13 cellular contexts compared by ENCODE assay signal in the genomic region with DNA sequence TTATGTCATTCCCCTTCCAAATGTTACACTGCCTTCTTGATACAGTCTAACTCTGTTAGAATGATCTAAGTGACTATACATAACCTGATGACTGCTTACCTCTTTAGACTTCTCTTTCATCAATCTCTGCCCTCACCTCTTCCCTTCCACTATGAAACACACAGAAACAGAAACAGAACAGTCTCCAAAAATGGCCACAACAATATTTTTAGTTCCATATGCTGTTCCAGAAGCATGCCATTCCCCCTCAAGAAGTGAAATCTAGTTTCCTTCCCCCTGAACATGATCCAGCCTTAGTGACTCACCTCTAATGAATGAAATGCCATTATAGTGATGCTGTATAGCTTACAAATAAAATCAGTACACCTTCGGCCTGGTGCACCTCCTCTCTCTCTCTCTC.
DNase-seq lines count a peak whose midpoint lies in the region; ATAC-seq, FAIRE-seq and TF ChIP-seq lines count a peak whose summit lies in the region.
"Had no signal": no experiment of that assay in that cellular context is flagged by ENCODE, and none has a peak within 500 bp of the region (broad histone marks: within the 10 kb centered on the region; RNA-seq: fewer than 3 reads in every experiment).

No MANE protein-coding gene starts in this region.

- BruUV-seq in PC-9 (replicated peaks; lab: Mats Ljungman, UMichigan) = no TSS peak

- H3K9me3 ChIP-seq in PC-9 (ENCODE audit: insufficient read depth, low read depth) (no peaks in the 10 kb centered on the region), pancreas (peaks cover 0 to 3% (median 0%) of the 10 kb centered on the region in 4 donors), prostate gland (no peaks in the 10 kb centered on the region)

- H3K4me2 ChIP-seq in PC-9 = peak overlapping the region; percentile 53

- no peaks in the 10 kb centered on the region for H4K20me1 ChIP-seq in PC-9 (ENCODE audit: insufficient read depth)

- peaks cover 25% of the 10 kb centered on the region for H3K4me1 ChIP-seq in PC-9 (replicated peaks; ENCODE audit: insufficient read depth)
- H3K4me1 ChIP-seq in pancreas = no peaks in the 10 kb centered on the region
- H3K4me1 ChIP-seq in prostate gland (replicated peaks) = no peaks in the 10 kb centered on the region
- H3K4me1 ChIP-seq: spleen had no signal

- TF ChIP-seq CTCF in PC-9 (conservative IDR thresholded peaks at IDR 0.05) = no peak
- no peak for TF ChIP-seq CTCF in pancreas (IDR thresholded peaks at IDR 0.05)
- TF ChIP-seq CTCF in prostate gland (IDR thresholded peaks at IDR 0.05) = no peak

- CTCF ChIA-PET in PC-9 (lab: Charles Lee) = no interaction called here

- no peaks in the 10 kb centered on the region for H3K79me2 ChIP-seq in PC-9 (ENCODE audit: low read depth)

- H3F3A ChIP-seq in PC-9 (ENCODE audit: insufficient read depth, low read depth) = 0 out of 2 replicates have a peak, but pooled peaks cover 5% of the 10 kb centered on the region

- peak overlapping the region; percentile 53; the same call in 1 of the 2 replicates for H3K27ac ChIP-seq in PC-9
- H3K27ac ChIP-seq in pancreas = no peak overlapping the region
- no peak overlapping the region for H3K27ac ChIP-seq in prostate gland
- H3K27ac ChIP-seq: spleen, VCaP had no signal

- H3K4me3 ChIP-seq in PC-9 = no peak overlapping the region
- H3K4me3 ChIP-seq in pancreas = no peak overlapping the region
- no peak overlapping the region for H3K4me3 ChIP-seq in prostate gland
- H3K4me3 ChIP-seq: spleen had no signal

- DNase-seq in AG08396 (ENCODE audit: low spot score) (peak; percentile 49), PC-9 (peak in 1 of 2 experiments; percentile 61), fibroblast of peridontal ligament (ENCODE audit: extremely low read depth) (peak; percentile 74), pancreas (no peak), prostate gland (ENCODE audit: low spot score) (no peak), inferior parietal cortex (ENCODE audit: extremely low spot score) (no peak), mesenteric fat pad (ENCODE audit: low spot score) (no peak)
- DNase-seq: activated naive CD4-positive, alpha-beta T cell treated with anti-CD3 and anti-CD28 coated beads for 36 hours; erythroblast; NCI-H526 treated with DMSO at 0.1 percent for 48 hours; spleen had no signal

- H3K27me3 ChIP-seq in PC-9 (ENCODE audit: insufficient read depth, low read depth) = no peaks in the 10 kb centered on the region
- H3K27me3 ChIP-seq in pancreas = no peaks in the 10 kb centered on the region
- no peaks in the 10 kb centered on the region for H3K27me3 ChIP-seq in prostate gland (replicated peaks; ENCODE audit: insufficient read depth)
- H3K27me3 ChIP-seq: spleen had no signal

- ATAC-seq in GM21786 (IDR thresholded peaks at IDR 0.05; ENCODE audit: unreplicated experiment) (peak; percentile 59), pancreas (no peak)

- 31 to 50% methylated on average over 1 of the region's 1 CpG for WGBS in pancreas, 2 donors
- WGBS in prostate gland = 55% methylated on average over 1 of the region's 1 CpG

- H3K36me3 ChIP-seq in PC-9 (ENCODE audit: low read depth) (no peaks in the 10 kb centered on the region), pancreas (no peaks in the 10 kb centered on the region), prostate gland (no peaks in the 10 kb centered on the region)
- H3K36me3 ChIP-seq: spleen had no signal

- H3K9me2 ChIP-seq in PC-9 (ENCODE audit: insufficient read depth) = no peaks in the 10 kb centered on the region

- POLR2A ChIA-PET in PC-9 (lab: Charles Lee; ENCODE audit: unreplicated experiment) = no interaction called here

- FAIRE-seq in pancreas (lab: Jason Lieb, UNC) = no peak

- intact Hi-C loops in PC-9 (cut with micrococcal nuclease; ENCODE audit: unreplicated experiment) = loop anchor here (10.0 kb wide), 1 partner anchor 1767 kb away; no protein-coding TSS in a partner anchor
- intact Hi-C loops in pancreas (cut with DNase I) = no loop called here
- intact Hi-C loops in prostate gland (cut with DNase I) = no loop called here

- no peak for TF ChIP-seq POLR2A in prostate gland (IDR thresholded peaks at IDR 0.05)

- no peak overlapping the region; the same call in 1 of the 2 replicates for H2AFZ ChIP-seq in PC-9

Comparison
In these comparisons a context has a peak if more than half of its experiments do, and no peak if none do; other contexts are left out.
1. DNase-seq: peak in AG08396 (single experiment) and fibroblast of peridontal ligament (single experiment); none in pancreas (0 of 6), prostate gland (single experiment), inferior parietal cortex (single experiment) and mesenteric fat pad (single experiment).